Comparison of ENCODE assay signal across 8 cellular contexts in the genomic region with DNA sequence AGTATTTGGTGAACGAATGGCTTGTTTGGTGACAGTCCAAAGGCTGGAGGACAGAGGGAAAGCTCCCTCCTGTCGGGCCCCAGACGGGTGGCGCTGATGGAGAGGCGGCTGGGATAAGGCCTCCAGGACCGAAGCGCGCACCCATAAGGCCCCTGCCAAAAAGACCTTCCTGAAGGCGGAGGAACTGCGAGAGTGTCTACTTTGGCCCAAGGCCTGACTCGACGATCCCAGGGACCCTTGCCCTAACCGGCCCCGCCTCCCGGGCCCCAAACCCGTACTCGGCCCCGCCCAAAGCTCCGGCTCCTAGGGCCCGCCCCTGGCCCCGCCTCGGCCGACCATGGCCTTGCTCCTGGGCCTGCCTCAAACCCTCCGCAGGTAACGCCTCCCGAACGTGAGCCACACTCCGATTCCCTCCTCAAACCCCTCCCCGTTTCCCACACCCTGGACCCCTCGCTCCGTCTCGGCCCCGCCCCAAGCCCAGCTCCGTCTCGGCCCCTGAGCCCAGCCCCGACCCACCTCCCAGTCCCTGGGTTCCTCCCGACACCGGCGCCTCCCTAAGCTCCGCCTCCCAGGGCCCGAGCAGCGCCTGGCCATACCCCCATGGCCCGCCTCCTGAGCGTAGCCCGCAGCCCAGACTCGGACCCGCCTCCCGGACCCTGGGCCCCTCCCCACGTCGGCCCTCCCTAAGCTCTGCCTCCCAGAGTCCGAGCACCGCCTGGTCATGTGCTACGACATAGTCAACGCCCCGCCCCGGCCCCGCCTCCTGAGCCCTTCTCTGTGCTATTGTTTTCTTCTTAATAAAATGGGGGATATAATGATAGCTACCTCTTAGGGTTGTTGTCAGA.
DNase-seq lines count a peak whose midpoint lies in the region; ATAC-seq and TF ChIP-seq lines count a peak whose summit lies in the region.

No MANE protein-coding gene starts in this region.

- intact Hi-C loops in mucosa of descending colon (cut with DNase I, micrococcal nuclease) = no loop called here

- TF ChIP-seq CTCF in epithelial cell of proximal tubule (conservative IDR thresholded peaks at IDR 0.05; ENCODE audit: low read depth, low read length) (no peak), mucosa of descending colon (IDR thresholded peaks at IDR 0.05) (no peak)

- peak overlapping the region; percentile 86 for H3K4me2 ChIP-seq in BLaER1

- DNase-seq in NOMO-1 treated with DMSO at 0.1 percent for 48 hours (lab: John Stamatoyannopoulos, UW; ENCODE audit: unreplicated experiment) (peak; percentile 86), activated T-cell treated with anti-CD3 and anti-CD28 coated beads for 48 hours (ENCODE audit: low read depth) (peak; percentile 91), epithelial cell of proximal tubule (ENCODE audit: low read depth) (peak; percentile 25), mucosa of descending colon (peak; percentile 98 to 99 (median 98))
- peak; percentile 76 to 80 for DNase-seq in stimulated activated CD8-positive, alpha-beta memory T cell treated with anti-CD3 and anti-CD28 coated beads, Interleukin-2, amount 100 ng/mL, for 1 hour (ENCODE audit: low read depth in 2 of 2)

- H3K4me1 ChIP-seq in BLaER1 = peaks cover 51% of the 10 kb centered on the region
- peaks cover 3% of the 10 kb centered on the region for H3K4me1 ChIP-seq in mucosa of descending colon (ENCODE audit: low read depth)

- H3K27ac ChIP-seq in BLaER1 = peak overlapping the region; percentile 78

- H3K4me3 ChIP-seq in BLaER1 (peak overlapping the region; percentile 67), epithelial cell of proximal tubule (ENCODE audit: low read depth, low read length) (peak overlapping the region; percentile 67), mucosa of descending colon (peak overlapping the region; percentile 22)

- H4K20me1 ChIP-seq in BLaER1 = no peaks in the 10 kb centered on the region

- H3K36me3 ChIP-seq in BLaER1 = no peaks in the 10 kb centered on the region
- H3K36me3 ChIP-seq in mucosa of descending colon (ENCODE audit: low read depth) = no peaks in the 10 kb centered on the region

- H3K9me3 ChIP-seq in BLaER1 (no peaks in the 10 kb centered on the region), mucosa of descending colon (no peaks in the 10 kb centered on the region)

- H3K9ac ChIP-seq in BLaER1 = peak overlapping the region; percentile 65

- peak; percentile 100 for ATAC-seq in GM19452 (IDR thresholded peaks at IDR 0.05; ENCODE audit: unreplicated experiment)
- ATAC-seq in HG03571 (IDR thresholded peaks at IDR 0.05; ENCODE audit: unreplicated experiment) = peak; percentile 98
- ATAC-seq in mucosa of descending colon = peak; percentile 100

- no peaks in the 10 kb centered on the region for H3K27me3 ChIP-seq in BLaER1

Comparison
In these comparisons a context has a peak if more than half of its experiments do, and no peak if none do; other contexts are left out.
1. Peak in every context shown above with its lines: DNase-seq, ATAC-seq, H3K4me3 ChIP-seq and H3K27ac ChIP-seq.
2. DNase-seq: peak in every context shown above with its lines; median percentile 98 in mucosa of descending colon; 91 in activated T-cell treated with anti-CD3 and anti-CD28 coated beads for 48 hours; 86 in NOMO-1 treated with DMSO at 0.1 percent for 48 hours; 78 in stimulated activated CD8-positive, alpha-beta memory T cell treated with anti-CD3 and anti-CD28 coated beads, Interleukin-2, amount 100 ng/mL, for 1 hour; 25 in epithelial cell of proximal tubule.